Comparison of ENCODE assay signal across 8 cellular contexts in genomic region chr2:24971550-24972314, GRCh38. TPM values are rescaled to one million over a fixed set of nuclear protein-coding genes. Genes with fewer than 3 reads are reported as not detected.
DNase-seq lines count a peak whose midpoint lies in the region; ATAC-seq and TF ChIP-seq lines count a peak whose summit lies in the region.

Gene DNAJC27, minus strand, starts transcription at chr2:24971955. Its CDS starts 51 bp downstream, at chr2:24971904.

- H3K9me3 ChIP-seq in spleen = no peaks in the 10 kb centered on the region

- DNase-seq in AG09319 (ENCODE audit: extremely low read depth, low read depth) = peak; percentile 97
- peak; percentile 99 for DNase-seq in NCI-H345 (lab: John Stamatoyannopoulos, UW)
- DNase-seq in activated CD4-positive, CD25-positive, alpha-beta regulatory T cell (lab: John Stamatoyannopoulos, UW) = peak; percentile 92 to 98 (median 96)
- DNase-seq in central memory CD4-positive, alpha-beta T cell = peak; percentile 98
- peak; percentile 97 for DNase-seq in inferior parietal cortex (ENCODE audit: extremely low spot score)
- DNase-seq in spleen = peak; percentile 99

- TF ChIP-seq POLR2A in spleen (IDR thresholded peaks at IDR 0.05) = peak; percentile 72 to 93 (median 75)

- TF ChIP-seq CTCF in AG09319 (IDR thresholded peaks at IDR 0.05; ENCODE audit: low read depth, low read length) (no peak), spleen (IDR thresholded peaks at IDR 0.05 in 8 of 11, conservative IDR thresholded peaks at IDR 0.05 in 3 of 11) (peak in 8 of 11 experiments; percentile 11 to 60 (median 36))

- ATAC-seq in GM19025 (IDR thresholded peaks at IDR 0.05; ENCODE audit: low read depth, unreplicated experiment) (peak; percentile 91), HG03280 (IDR thresholded peaks at IDR 0.05; ENCODE audit: unreplicated experiment) (peak; percentile 94)

- peaks cover 4 to 49% (median 30%) of the 10 kb centered on the region in 6 donors for H3K4me1 ChIP-seq in spleen

- no peaks in the 10 kb centered on the region for H3K27me3 ChIP-seq in spleen (replicated peaks in 1 of 7)

- peaks cover 0 to 9% (median 6%) of the 10 kb centered on the region in 6 donors for H3K36me3 ChIP-seq in spleen

- intact Hi-C loops in spleen (cut with DNase I; ENCODE audit: low total_unique reads) = no loop called here

- H3K27ac ChIP-seq in spleen = peak within 1 kb of the TSS; percentile 94 to 99 (median 97)

- 0 to 1% (median 0%) methylated on average over 34 to 72 of the region's 72 CpGs for WGBS in spleen, 5 donors

- peak within 1 kb of the TSS; percentile 50 to 82 (median 66) for H3K4me3 ChIP-seq in spleen

RNA-seq across cellular contexts. Expression of gene DNAJC27, which starts in this region (rescaled TPM):
- 10 to 100 TPM in 1 of 7 donors, 1 to 10 TPM in 6; 4.6 to 10.5 (median 8.0) TPM for total RNA-seq in spleen
- polyA plus RNA-seq in spleen = 1 to 10 TPM; 1.7 to 3.0 (median 2.2) TPM

Comparison
In these comparisons a context has a peak if more than half of its experiments do, and no peak if none do; other contexts are left out.
1. Peak in every context shown above with its lines: DNase-seq, ATAC-seq, H3K4me3 ChIP-seq and H3K27ac ChIP-seq.